Comparison of ENCODE assay signal across 17 cellular contexts in the genomic region with DNA sequence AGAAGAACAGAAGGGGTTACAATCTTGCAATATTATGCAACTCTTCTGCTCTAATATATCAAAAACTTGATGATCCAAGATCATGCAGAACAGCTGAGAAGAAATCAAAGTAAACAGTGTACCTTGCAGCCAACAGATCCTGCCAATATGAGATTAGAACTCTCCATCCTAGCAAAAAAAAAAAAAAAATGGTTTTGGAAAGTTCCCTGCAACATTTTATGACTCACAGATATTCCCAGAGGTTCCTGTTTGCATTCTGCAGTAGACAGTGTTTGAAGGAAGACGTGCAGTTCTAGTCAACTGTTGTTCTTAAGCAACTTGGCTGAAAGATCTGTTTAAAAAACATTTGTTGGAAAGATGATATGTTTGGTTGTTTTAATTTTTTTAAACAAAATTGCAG.
DNase-seq lines count a peak whose midpoint lies in the region; TF ChIP-seq lines count a peak whose summit lies in the region.
"Had no signal": no experiment of that assay in that cellular context is flagged by ENCODE, and none has a peak within 500 bp of the region (broad histone marks: within the 10 kb centered on the region; RNA-seq: fewer than 3 reads in every experiment).

No MANE protein-coding gene starts in this region.

- no peak for TF ChIP-seq POLR2A in erythroblast (IDR thresholded peaks at IDR 0.05; ENCODE audit: low read length)

- H3K79me2 ChIP-seq in ACC112 (ENCODE audit: control insufficient read depth, insufficient read depth, low read length, unreplicated experiment) (no peaks in the 10 kb centered on the region), fibroblast of lung (ENCODE audit: control insufficient read depth, insufficient read depth, low read length) (no peaks in the 10 kb centered on the region)

- no peaks in the 10 kb centered on the region for H3K27me3 ChIP-seq in ACC112 (ENCODE audit: insufficient read depth, low read length)
- H3K27me3 ChIP-seq in fibroblast of lung (ENCODE audit: control insufficient read depth, insufficient read depth, low read length), result no peaks in the 10 kb centered on the region
- H3K27me3 ChIP-seq in muscle layer of duodenum (ENCODE audit: low read depth, low read length), result no peaks in the 10 kb centered on the region
- H3K27me3 ChIP-seq: SJCRH30 had no signal

- DNase-seq in NCI-H226, result peak; percentile 37
- DNase-seq in fibroblast of lung (ENCODE audit: low read depth in 2 of 2), result peak; percentile 64 to 95
- DNase-seq in stimulated activated CD8-positive, alpha-beta memory T cell treated with anti-CD3 and anti-CD28 coated beads, Interleukin-4, amount 100 ng/mL, for 48 hours, result no peak
- DNase-seq in activated CD8-positive, alpha-beta memory T cell treated with anti-CD3 and anti-CD28 coated beads, Interleukin-2, amount 50 U/mL, for 4 hours, result no peak
- no peak for DNase-seq in erythroblast (lab: John Stamatoyannopoulos, UW)
- no peak for DNase-seq in NCI-H1417 treated with DMSO at 0.1 percent for 48 hours (lab: John Stamatoyannopoulos, UW)
- DNase-seq: ACHN; activated naive CD4-positive, alpha-beta T cell treated with anti-CD3 and anti-CD28 coated beads, Interleukin-2, amount 10 ng/mL, durations not matched to agents 7 days and 5 days; KBM-7; naive thymus-derived CD8-positive, alpha-beta T cell; NCI-H187 treated with DMSO at 0.1 percent for 48 hours; SJCRH30; small intestine; trophoblast cell had no signal

- no peak overlapping the region for H3K4me3 ChIP-seq in ACC112 (ENCODE audit: low read depth, low read length)
- no peak overlapping the region for H3K4me3 ChIP-seq in fibroblast of lung (replicated peaks in 1 of 4; ENCODE audit: control extremely low read depth in 1 of 4, insufficient read depth in 1 of 4, low read depth in 3 of 4, low read length in 4 of 4)
- no peak overlapping the region for H3K4me3 ChIP-seq in muscle layer of duodenum (ENCODE audit: low read depth in 1 of 2, low read length in 2 of 2)
- H3K4me3 ChIP-seq: GM12878, SJCRH30 had no signal

- H3K4me1 ChIP-seq in ACC112 (ENCODE audit: control insufficient read depth, insufficient read depth, low read length, unreplicated experiment), result peaks cover 35% of the 10 kb centered on the region
- peaks cover 4% of the 10 kb centered on the region for H3K4me1 ChIP-seq in fibroblast of lung (ENCODE audit: control insufficient read depth, extremely low read depth, insufficient read depth, low read length)
- no peaks in the 10 kb centered on the region for H3K4me1 ChIP-seq in muscle layer of duodenum (ENCODE audit: control insufficient read depth in 1 of 2, insufficient read depth in 2 of 2, low read length in 2 of 2)
- H3K4me1 ChIP-seq: SJCRH30 had no signal

- peaks cover 28% of the 10 kb centered on the region for H3K36me3 ChIP-seq in ACC112 (ENCODE audit: insufficient read depth, low read length)
- H3K36me3 ChIP-seq in fibroblast of lung (ENCODE audit: control insufficient read depth, insufficient read depth, low read length), result no peaks in the 10 kb centered on the region
- no peaks in the 10 kb centered on the region for H3K36me3 ChIP-seq in muscle layer of duodenum (ENCODE audit: control insufficient read depth in 1 of 2, insufficient read depth in 2 of 2, low read length in 2 of 2)
- H3K36me3 ChIP-seq: SJCRH30 had no signal

- H3K9me3 ChIP-seq in fibroblast of lung (ENCODE audit: control insufficient read depth, insufficient read depth, low read depth, low read length) (no peaks in the 10 kb centered on the region), muscle layer of duodenum (ENCODE audit: control insufficient read depth in 1 of 2, low read length in 2 of 2) (peaks cover 3 to 4% of the 10 kb centered on the region in 2 donors)

- H2AFZ ChIP-seq in ACC112 (ENCODE audit: low read length, unreplicated experiment), result no peak overlapping the region
- no peak overlapping the region for H2AFZ ChIP-seq in fibroblast of lung (ENCODE audit: low read length)

- H4K20me1 ChIP-seq in fibroblast of lung (ENCODE audit: control insufficient read depth, extremely low read depth, insufficient read depth, low read length), result no peaks in the 10 kb centered on the region

- H3K27ac ChIP-seq in ACC112 (ENCODE audit: low read depth, low read length) (peak overlapping the region; percentile 56), fibroblast of lung (ENCODE audit: insufficient read depth, low read length) (no peak overlapping the region), muscle layer of duodenum (ENCODE audit: low read length) (peak overlapping the region; percentile 32)
- H3K27ac ChIP-seq: SJCRH30 had no signal

- H3K9ac ChIP-seq in fibroblast of lung (ENCODE audit: insufficient read depth, low read length), result no peak overlapping the region

- no peak overlapping the region for H3K4me2 ChIP-seq in fibroblast of lung (ENCODE audit: extremely low read depth, insufficient read depth, low read length)

- TF ChIP-seq CTCF in fibroblast of lung (conservative IDR thresholded peaks at IDR 0.05 in 1 of 2, IDR thresholded peaks at IDR 0.05 in 1 of 2; ENCODE audit: low read depth in 1 of 2, low read length in 2 of 2), result no peak

Comparison
In these comparisons a context has a peak if more than half of its experiments do, and no peak if none do; other contexts are left out.
1. DNase-seq: peak in NCI-H226 (single experiment) and fibroblast of lung (2 of 2); none in stimulated activated CD8-positive, alpha-beta memory T cell treated with anti-CD3 and anti-CD28 coated beads, Interleukin-4, amount 100 ng/mL, for 48 hours (single experiment), activated CD8-positive, alpha-beta memory T cell treated with anti-CD3 and anti-CD28 coated beads, Interleukin-2, amount 50 U/mL, for 4 hours (single experiment), erythroblast (0 of 2) and NCI-H1417 treated with DMSO at 0.1 percent for 48 hours (single experiment).